Comparison of ENCODE assay signal across 17 cellular contexts in the genomic region with DNA sequence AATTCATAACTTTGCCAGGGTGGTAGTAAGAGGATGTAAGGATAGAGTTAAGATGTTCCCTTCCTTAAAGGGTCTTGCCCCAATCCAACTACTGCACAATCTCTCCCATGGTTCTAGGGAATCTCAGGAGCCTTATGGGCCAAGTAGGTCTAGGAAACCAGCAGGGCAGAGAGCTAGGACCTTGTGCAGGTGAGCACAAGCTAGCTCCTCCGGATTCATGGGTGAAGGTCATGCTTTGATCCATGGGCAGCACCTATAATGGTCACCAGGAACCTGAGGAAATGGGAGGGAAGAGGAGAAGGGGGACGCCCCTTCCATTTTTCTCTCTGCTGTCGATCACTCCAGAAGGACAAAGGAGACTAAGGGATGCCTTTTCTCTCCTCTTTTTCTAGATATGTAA. TPM values are rescaled to one million over a fixed set of nuclear protein-coding genes. Genes with fewer than 3 reads are reported as not detected.
A peak's percentile ranks its signal among the peaks of the same experiment; 100 is the strongest.
DNase-seq lines count a peak whose midpoint lies in the region; ATAC-seq, FAIRE-seq and TF ChIP-seq lines count a peak whose summit lies in the region.
"Had no signal": no experiment of that assay in that cellular context is flagged by ENCODE, and none has a peak within 500 bp of the region (broad histone marks: within the 10 kb centered on the region; RNA-seq: fewer than 3 reads in every experiment).

No MANE protein-coding gene starts in this region.

- peaks cover 52% of the 10 kb centered on the region for H3K9me3 Mint-ChIP-seq in activated CD4-positive, alpha-beta T cell treated with anti-CD3 and anti-CD28 coated beads, Interleukin-2, amount 10 ng/mL, durations not matched to agents 7 days and 5 days

- H3K36me3 ChIP-seq in HepG2 (replicated peaks in 1 of 2; ENCODE audit: control insufficient read depth in 1 of 2, insufficient read depth in 2 of 2, low read length in 2 of 2) (peaks cover 58 to 94% of the 10 kb centered on the region in 2 experiments), right lobe of liver (peaks cover 0 to 7% (median 0%) of the 10 kb centered on the region in 4 donors), SJCRH30 (peaks cover 32% of the 10 kb centered on the region), fibroblast of lung (ENCODE audit: control insufficient read depth, insufficient read depth, low read length) (no peaks in the 10 kb centered on the region)
- H3K36me3 ChIP-seq: ovary had no signal

- intact Hi-C loops in HepG2 (cut with micrococcal nuclease; ENCODE audit: unreplicated experiment) (no loop called here), right lobe of liver (cut with DNase I) (no loop called here)

- ATAC-seq in HepG2 (no peak), right lobe of liver (no peak)
- ATAC-seq: left lung had no signal

- H3K27ac Mint-ChIP-seq in activated CD4-positive, alpha-beta T cell treated with anti-CD3 and anti-CD28 coated beads, Interleukin-2, amount 10 ng/mL, durations not matched to agents 7 days and 5 days: no peak overlapping the region

- H3K9me3 ChIP-seq in HepG2 (ENCODE audit: low read length) (peaks cover 54% of the 10 kb centered on the region), right lobe of liver (peaks cover 0 to 42% (median 6%) of the 10 kb centered on the region in 4 donors), SJCRH30 (replicated peaks) (peaks cover 34% of the 10 kb centered on the region), fibroblast of lung (ENCODE audit: control insufficient read depth, insufficient read depth, low read depth, low read length) (peaks cover 9% of the 10 kb centered on the region)

- H3K9ac ChIP-seq in HepG2 (ENCODE audit: insufficient read depth, low read depth, low read length) (no peak overlapping the region), fibroblast of lung (ENCODE audit: insufficient read depth, low read length) (no peak overlapping the region)

- no peak for TF ChIP-seq EP300 in HepG2 (IDR thresholded peaks at IDR 0.05; ENCODE audit: low read depth in 2 of 2, low read length in 2 of 2)
- no peak for TF ChIP-seq EP300 in HepG2 (CRISPR knock-in tag; IDR thresholded peaks at IDR 0.05; ENCODE audit: borderline replicate concordance)

- 100% methylated on average over 3 of the region's 3 CpGs for WGBS in HepG2 (ENCODE audit: low lambda C conversion rate)
- WGBS in right lobe of liver (ENCODE audit: insufficient coverage, low coverage, low lambda C conversion rate, missing lambda C conversion rate): 72% methylated on average over 2 of the region's 3 CpGs

- H3K27ac ChIP-seq in HepG2 (ENCODE audit: extremely low read length, insufficient read depth, low read length) (no peak overlapping the region), right lobe of liver (no peak overlapping the region), SJCRH30 (no peak overlapping the region), fibroblast of lung (ENCODE audit: insufficient read depth, low read length) (no peak overlapping the region)
- H3K27ac ChIP-seq: brain microvascular endothelial cell, left lung, ovary had no signal

- H3K4me1 ChIP-seq in HepG2 (ENCODE audit: insufficient read depth, low read length) (no peaks in the 10 kb centered on the region), right lobe of liver (no peaks in the 10 kb centered on the region), SJCRH30 (no peaks in the 10 kb centered on the region), fibroblast of lung (ENCODE audit: control insufficient read depth, extremely low read depth, insufficient read depth, low read length) (no peaks in the 10 kb centered on the region)
- H3K4me1 ChIP-seq: left lung had no signal

- TF ChIP-seq RAD21 in HepG2 (CRISPR knock-in tag; IDR thresholded peaks at IDR 0.05): no peak

- H2AFZ ChIP-seq in HepG2 (ENCODE audit: low read length): no peak overlapping the region
- H2AFZ ChIP-seq in fibroblast of lung (ENCODE audit: low read length): no peak overlapping the region

- H3K36me3 Mint-ChIP-seq in activated CD4-positive, alpha-beta T cell treated with anti-CD3 and anti-CD28 coated beads, Interleukin-2, amount 10 ng/mL, durations not matched to agents 7 days and 5 days (ENCODE audit: low read depth): peaks cover 19% of the 10 kb centered on the region

- TF ChIP-seq POLR2A in HepG2 (IDR thresholded peaks at IDR 0.05; ENCODE audit: insufficient read depth in 1 of 2, low read depth in 2 of 2, low read length in 2 of 2): no peak
- no peak for TF ChIP-seq POLR2A in right lobe of liver (IDR thresholded peaks at IDR 0.05)

- H3K4me3 ChIP-seq in HepG2 (replicated peaks in 1 of 3; ENCODE audit: insufficient read depth in 1 of 3, low read depth in 2 of 3, low read length in 3 of 3) (no peak overlapping the region), right lobe of liver (no peak overlapping the region), SJCRH30 (no peak overlapping the region), fibroblast of lung (replicated peaks in 1 of 4; ENCODE audit: control extremely low read depth in 1 of 4, insufficient read depth in 1 of 4, low read depth in 3 of 4, low read length in 4 of 4) (no peak overlapping the region)
- H3K4me3 ChIP-seq: left lung, ovary had no signal

- no TSS peak for BruUV-seq in HepG2 (replicated peaks; lab: Mats Ljungman, UMichigan)

- H3K27me3 Mint-ChIP-seq in activated CD4-positive, alpha-beta T cell treated with anti-CD3 and anti-CD28 coated beads, Interleukin-2, amount 10 ng/mL, durations not matched to agents 7 days and 5 days: no peaks in the 10 kb centered on the region

- DNase-seq in HepG2 (ENCODE audit: low spot score) (no peak), right lobe of liver (no peak), SJCRH30 (peak; percentile 37 to 49), fibroblast of lung (ENCODE audit: low read depth in 2 of 2) (peak; percentile 60 to 67), NCI-H1092 (lab: John Stamatoyannopoulos, UW) (no peak), EL (no peak), SW480 (ENCODE audit: low spot score) (no peak)
- DNase-seq in activated CD4-positive, alpha-beta T cell treated with anti-CD3 and anti-CD28 coated beads, Interleukin-2, amount 10 ng/mL, durations not matched to agents 7 days and 5 days: no peak
- DNase-seq: activated CD4-positive, alpha-beta T cell treated with anti-CD3 and anti-CD28 coated beads for 1 hour; activated CD8-positive, alpha-beta memory T cell treated with anti-CD3 and anti-CD28 coated beads, Interleukin-2, amount 50 U/mL, for 48 hours; AML-193; brain microvascular endothelial cell; Calu3; left lung; MV-4-11; NCI-H446; ovary had no signal

- H3K79me2 ChIP-seq in HepG2 (ENCODE audit: insufficient read depth, low read length) (no peaks in the 10 kb centered on the region), fibroblast of lung (ENCODE audit: control insufficient read depth, insufficient read depth, low read length) (no peaks in the 10 kb centered on the region)

- no peak overlapping the region for H3K4me3 Mint-ChIP-seq in activated CD4-positive, alpha-beta T cell treated with anti-CD3 and anti-CD28 coated beads, Interleukin-2, amount 10 ng/mL, durations not matched to agents 7 days and 5 days

- H3K4me1 Mint-ChIP-seq in activated CD4-positive, alpha-beta T cell treated with anti-CD3 and anti-CD28 coated beads, Interleukin-2, amount 10 ng/mL, durations not matched to agents 7 days and 5 days: peaks cover 5% of the 10 kb centered on the region

- FAIRE-seq in HepG2 (lab: Jason Lieb, UNC): no peak

- no peaks in the 10 kb centered on the region for H4K20me1 ChIP-seq in HepG2 (ENCODE audit: insufficient read depth, low read length)
- no peaks in the 10 kb centered on the region for H4K20me1 ChIP-seq in fibroblast of lung (ENCODE audit: control insufficient read depth, extremely low read depth, insufficient read depth, low read length)

- H3K4me2 ChIP-seq in HepG2 (ENCODE audit: low read depth, low read length) (no peak overlapping the region), fibroblast of lung (ENCODE audit: extremely low read depth, insufficient read depth, low read length) (no peak overlapping the region)

- CTCF ChIA-PET in HepG2 (lab: Yijun Ruan, JAX; ENCODE audit: low intra/inter-chr PET ratio, low total read pairs): no interaction called here
- CTCF ChIA-PET in activated CD4-positive, alpha-beta T cell treated with anti-CD3 and anti-CD28 coated beads, Interleukin-2, amount 10 ng/mL, durations not matched to agents 7 days and 5 days (lab: Charles Lee): no interaction called here

- in situ Hi-C loops in HepG2 (cut with HindIII; ENCODE audit: extremely low pct_ligation_motif_present, low pct_unique_long_range_greater_than_20kb): no loop called here

- TF ChIP-seq CTCF in HepG2 (CRISPR knock-in tag; IDR thresholded peaks at IDR 0.05) (no peak), right lobe of liver (IDR thresholded peaks at IDR 0.05) (no peak), fibroblast of lung (conservative IDR thresholded peaks at IDR 0.05 in 1 of 2, IDR thresholded peaks at IDR 0.05 in 1 of 2; ENCODE audit: low read depth in 1 of 2, low read length in 2 of 2) (no peak)

- H3K27me3 ChIP-seq in HepG2 (ENCODE audit: control insufficient read depth in 1 of 2, insufficient read depth in 2 of 2, low read length in 2 of 2) (no peaks in the 10 kb centered on the region), right lobe of liver (no peaks in the 10 kb centered on the region), SJCRH30 (no peaks in the 10 kb centered on the region), fibroblast of lung (ENCODE audit: control insufficient read depth, insufficient read depth, low read length) (no peaks in the 10 kb centered on the region)
- H3K27me3 ChIP-seq: brain microvascular endothelial cell, left lung, ovary had no signal

- POLR2A ChIA-PET in HepG2 (lab: Yijun Ruan, JAX): no interaction called here
- POLR2A ChIA-PET in activated CD4-positive, alpha-beta T cell treated with anti-CD3 and anti-CD28 coated beads, Interleukin-2, amount 10 ng/mL, durations not matched to agents 7 days and 5 days (lab: Charles Lee): no interaction called here

RNA-seq across cellular contexts. Expression of gene KCNJ11, which starts 16.8 kb away (rescaled TPM):
- total RNA-seq in HepG2 (2016; rRNA removed; fragmentation: Illumina TruSeq; extraction: Trizol): 0.81 and 1.6 TPM in 2 replicates
- 0.40 and 0.53 TPM in 2 replicates for total RNA-seq in HepG2 (2016; cell fraction: cytosol; rRNA removed; fragmentation: Illumina TruSeq; extraction: Trizol; ENCODE audit: low read depth)
- 0.82 and 1.2 TPM in 2 replicates for total RNA-seq in HepG2 (2016; cell fraction: insoluble cytoplasmic fraction; rRNA removed; fragmentation: Illumina TruSeq; extraction: Trizol)
- total RNA-seq in HepG2 (2016; cell fraction: membrane; rRNA removed; fragmentation: Illumina TruSeq; extraction: Trizol): 0.83 and 1.3 TPM in 2 replicates
- 0.50 and 0.65 TPM in 2 replicates for total RNA-seq in HepG2 (2016; cell fraction: nucleus; rRNA removed; fragmentation: Illumina TruSeq; extraction: Trizol)
- polyA plus RNA-seq in HepG2 (2011; rRNA removed): 0.38 and 0.52 TPM in 2 replicates
- 0.43 and 0.56 TPM in 2 replicates for polyA plus RNA-seq in HepG2 (2011; cell fraction: cytosol; rRNA removed)
- 0.82 and 0.85 TPM in 2 replicates for polyA plus RNA-seq in HepG2 (2011; cell fraction: nucleus; rRNA removed)
- 0.79 and 0.97 TPM in 2 replicates for polyA plus RNA-seq in HepG2 (2012)
- polyA plus RNA-seq in HepG2 (2016; cell fraction: cytosol; fragmentation: Illumina TruSeq; extraction: Trizol; ENCODE audit: low read depth): 0.18 and 0.51 TPM in 2 replicates
- 0.80 and 0.87 TPM in 2 replicates for polyA plus RNA-seq in HepG2 (2016; cell fraction: insoluble cytoplasmic fraction; fragmentation: Illumina TruSeq; extraction: Trizol; ENCODE audit: low read depth)
- 0.63 and 0.69 TPM in 2 replicates for polyA plus RNA-seq in HepG2 (2016; cell fraction: membrane; fragmentation: Illumina TruSeq; extraction: Trizol; ENCODE audit: low read depth)
- polyA plus RNA-seq in HepG2 (2016; cell fraction: nucleus; fragmentation: Illumina TruSeq; extraction: Trizol; ENCODE audit: insufficient read depth, low read depth): 1.6 and 1.8 TPM in 2 replicates
- polyA minus RNA-seq in HepG2 (2011; rRNA and poly(A)+ RNA removed; ENCODE audit: low replicate concordance): 1.8 and 4.9 TPM in 2 replicates
- polyA minus RNA-seq in HepG2 (2011; cell fraction: cytosol; rRNA and poly(A)+ RNA removed): 0.49 and 1.8 TPM in 2 replicates
- 0.26 and 0.75 TPM in 2 replicates for polyA minus RNA-seq in HepG2 (2011; cell fraction: nucleus; rRNA and poly(A)+ RNA removed)
- total RNA-seq in right lobe of liver: 1 to 10 TPM in 5 of 6 experiments, under 1 TPM in 1; 0.93 to 3.7 (median 2.0) TPM
- total RNA-seq in SJCRH30 (2014; rRNA removed; shearing (Covaris generic)): 4.8 and 5.9 TPM in 2 replicates
- total RNA-seq in fibroblast of lung: not detected in 2 replicates
- not detected in 2 replicates for polyA plus RNA-seq in fibroblast of lung
- not detected in 2 replicates for polyA plus RNA-seq in fibroblast of lung (2012)
- polyA minus RNA-seq in fibroblast of lung (ENCODE audit: low replicate concordance): not detected in 2 replicates
- total RNA-seq in activated CD4-positive, alpha-beta T cell treated with anti-CD3 and anti-CD28 coated beads, Interleukin-2, amount 10 ng/mL, durations not matched to agents 7 days and 5 days: 1 to 10 TPM in 1 of 2 experiments, under 1 TPM in 1; 0.64 to 1.2 TPM

RNA-seq across cellular contexts. Expression of gene NCR3LG1, which starts 20.0 kb away (rescaled TPM):
- total RNA-seq in HepG2 (2016; rRNA removed; fragmentation: Illumina TruSeq; extraction: Trizol) (16.9 and 25.1 TPM in 2 replicates), right lobe of liver (1 to 10 TPM in 3 of 6 experiments, under 1 TPM in 3; 0.15 to 3.2 (median 1.0) TPM), fibroblast of lung (4.5 and 4.9 TPM in 2 replicates)
- 1.7 and 1.8 TPM in 2 replicates for total RNA-seq in HepG2 (2016; cell fraction: cytosol; rRNA removed; fragmentation: Illumina TruSeq; extraction: Trizol; ENCODE audit: low read depth)
- total RNA-seq in HepG2 (2016; cell fraction: insoluble cytoplasmic fraction; rRNA removed; fragmentation: Illumina TruSeq; extraction: Trizol): 17.1 and 23.6 TPM in 2 replicates
- total RNA-seq in HepG2 (2016; cell fraction: membrane; rRNA removed; fragmentation: Illumina TruSeq; extraction: Trizol): 6.6 and 7.3 TPM in 2 replicates
- 47.1 and 51.5 TPM in 2 replicates for total RNA-seq in HepG2 (2016; cell fraction: nucleus; rRNA removed; fragmentation: Illumina TruSeq; extraction: Trizol)
- polyA plus RNA-seq in HepG2 (2011; rRNA removed) (16.1 and 16.7 TPM in 2 replicates), fibroblast of lung (5.2 and 6.0 TPM in 2 replicates)
- polyA plus RNA-seq in HepG2 (2011; cell fraction: cytosol; rRNA removed): 6.1 and 8.8 TPM in 2 replicates
- polyA plus RNA-seq in HepG2 (2011; cell fraction: nucleus; rRNA removed): 25.7 and 29.3 TPM in 2 replicates
- polyA plus RNA-seq in HepG2 (2012): 13.9 and 15.6 TPM in 2 replicates
- polyA plus RNA-seq in HepG2 (2016; cell fraction: cytosol; fragmentation: Illumina TruSeq; extraction: Trizol; ENCODE audit: low read depth): 0.36 and 0.37 TPM in 2 replicates
- polyA plus RNA-seq in HepG2 (2016; cell fraction: insoluble cytoplasmic fraction; fragmentation: Illumina TruSeq; extraction: Trizol; ENCODE audit: low read depth): 4.3 and 4.5 TPM in 2 replicates
- 0.42 and 0.73 TPM in 2 replicates for polyA plus RNA-seq in HepG2 (2016; cell fraction: membrane; fragmentation: Illumina TruSeq; extraction: Trizol; ENCODE audit: low read depth)
- polyA plus RNA-seq in HepG2 (2016; cell fraction: nucleus; fragmentation: Illumina TruSeq; extraction: Trizol; ENCODE audit: insufficient read depth, low read depth): 41.4 and 45.9 TPM in 2 replicates
- polyA minus RNA-seq in HepG2 (2011; rRNA and poly(A)+ RNA removed; ENCODE audit: low replicate concordance): 26.3 and 35.1 TPM in 2 replicates
- polyA minus RNA-seq in HepG2 (2011; cell fraction: cytosol; rRNA and poly(A)+ RNA removed): 24.1 and 35.0 TPM in 2 replicates
- 50.6 and 66.1 TPM in 2 replicates for polyA minus RNA-seq in HepG2 (2011; cell fraction: nucleus; rRNA and poly(A)+ RNA removed)
- total RNA-seq in SJCRH30 (2014; rRNA removed; shearing (Covaris generic)): 7.8 and 8.1 TPM in 2 replicates
- polyA plus RNA-seq in fibroblast of lung (2012): 2.2 and 3.8 TPM in 2 replicates
- 3.7 and 6.0 TPM in 2 replicates for polyA minus RNA-seq in fibroblast of lung (ENCODE audit: low replicate concordance)
- total RNA-seq in activated CD4-positive, alpha-beta T cell treated with anti-CD3 and anti-CD28 coated beads, Interleukin-2, amount 10 ng/mL, durations not matched to agents 7 days and 5 days: under 1 TPM; 0.30 to 0.42 TPM

Comparison
In these comparisons a context has a peak if more than half of its experiments do, and no peak if none do; other contexts are left out.
1. DNase-seq: peak in SJCRH30 (2 of 2) and fibroblast of lung (2 of 2); none in HepG2 (single experiment), right lobe of liver (0 of 3), activated CD4-positive, alpha-beta T cell treated with anti-CD3 and anti-CD28 coated beads, Interleukin-2, amount 10 ng/mL, durations not matched to agents 7 days and 5 days (single experiment), NCI-H1092 (single experiment), EL (single experiment) and SW480 (single experiment).